ENCODE assay signal across 8 cellular contexts in genomic region chr12:124636138-124636968, GRCh38.
DNase-seq lines count a peak whose midpoint lies in the region; TF ChIP-seq lines count a peak whose summit lies in the region.

No MANE protein-coding gene starts in this region.

- H3K36me3 ChIP-seq in spleen: no peaks in the 10 kb centered on the region

- H3K4me3 ChIP-seq in spleen: no peak overlapping the region

- no peak for TF ChIP-seq CTCF in spleen (IDR thresholded peaks at IDR 0.05 in 8 of 11, conservative IDR thresholded peaks at IDR 0.05 in 3 of 11)

- peak overlapping the region in 1 of 8 donors; percentile 18 for H3K27ac ChIP-seq in spleen

- H3K4me1 ChIP-seq in spleen: peaks cover 0 to 12% (median 7%) of the 10 kb centered on the region in 6 donors

- H3K27me3 ChIP-seq in spleen (replicated peaks in 1 of 7): peaks cover 0 to 8% (median 0%) of the 10 kb centered on the region in 7 donors

- intact Hi-C loops in spleen (cut with DNase I; ENCODE audit: low total_unique reads): no loop called here

- DNase-seq in AG20443 (ENCODE audit: low spot score) (peak; percentile 24), NAMALWA (ENCODE audit: low spot score) (peak; percentile 20), activated T-cell treated with anti-CD3 and anti-CD28 coated beads for 48 hours (ENCODE audit: low read depth) (peak; percentile 52), islet precursor cell (peak; percentile 99), stromal cell of bone marrow (ENCODE audit: low read depth) (peak; percentile 36), spleen (no peak), 8988T (no peak), NCI-H2029 treated with DMSO at 0.1 percent for 48 hours (lab: John Stamatoyannopoulos, UW) (no peak)

- H3K9me3 ChIP-seq in spleen: no peaks in the 10 kb centered on the region

- no peak for TF ChIP-seq POLR2A in spleen (IDR thresholded peaks at IDR 0.05)

- 26 to 65% (median 44%) methylated on average over 10 of the region's 10 CpGs for WGBS in spleen, 5 donors

Comparison
In these comparisons a context has a peak if more than half of its experiments do, and no peak if none do; other contexts are left out.
1. DNase-seq: peak in AG20443 (single experiment), NAMALWA (single experiment), activated T-cell treated with anti-CD3 and anti-CD28 coated beads for 48 hours (single experiment), islet precursor cell (single experiment) and stromal cell of bone marrow (single experiment); none in spleen (single experiment), 8988T (single experiment) and NCI-H2029 treated with DMSO at 0.1 percent for 48 hours (single experiment).